Comparison of ENCODE assay signal across 23 cellular contexts in genomic region chr3:101202640-101203039, GRCh38.
"Had no signal": no experiment of that assay in that cellular context is flagged by ENCODE, and none has a peak within 500 bp of the region (broad histone marks: within the 10 kb centered on the region; RNA-seq: fewer than 3 reads in every experiment).

No MANE protein-coding gene starts in this region.

- H3K27me3 ChIP-seq: colonic mucosa, right lobe of liver, testis had no signal

- FAIRE-seq: endometrium, frontal cortex had no signal

- H3K36me3 ChIP-seq: colonic mucosa, right lobe of liver had no signal

- H3K4me3 ChIP-seq: colonic mucosa, lung, right lobe of liver, testis had no signal

- DNase-seq: activated CD4-positive, alpha-beta T cell treated with anti-CD3 and anti-CD28 coated beads for 48 hours; activated CD8-positive, alpha-beta memory T cell treated with anti-CD3 and anti-CD28 coated beads, Interleukin-2, amount 50 U/mL, for 4 hours; activated CD8-positive, alpha-beta T cell treated with anti-CD3 and anti-CD28 coated beads, Interleukin-2, amount 10 ng/mL, durations not matched to agents 7 days and 5 days; activated effector memory CD4-positive, alpha-beta T cell treated with Interleukin-2 at 50 U/mL for 16 hours; activated naive CD4-positive, alpha-beta T cell treated with anti-CD3 and anti-CD28 coated beads, Interleukin-2, amount 10 ng/mL, durations not matched to agents 7 days and 5 days; activated naive CD8-positive, alpha-beta T cell treated with anti-CD3 and anti-CD28 coated beads, Interleukin-2, amount 50 U/mL, for 24 hours; activated T-cell treated with anti-CD3 and anti-CD28 coated beads, Interleukin-2, amount 50 U/mL, for 4 hours; anterior cingulate cortex; colonic mucosa; hypothalamus; islet precursor cell; midbrain; right lobe of liver; small intestine; stimulated activated CD4-positive, alpha-beta T cell treated with anti-CD3 and anti-CD28 coated beads, Interleukin-15, amount 100 ng/mL, for 24 hours; stimulated activated CD4-positive, alpha-beta T cell treated with anti-CD3 and anti-CD28 coated beads, Interleukin-4, amount 100 ng/mL, for 4 hours; testis had no signal

- ATAC-seq: activated CD8-positive, alpha-beta T cell treated with anti-CD3 and anti-CD28 coated beads, Interleukin-2, amount 10 ng/mL, durations not matched to agents 7 days and 5 days; activated naive CD8-positive, alpha-beta T cell treated with anti-CD3 and anti-CD28 coated beads, Interleukin-2, amount 50 U/mL, for 24 hours; activated T-cell treated with anti-CD3 and anti-CD28 coated beads, Interleukin-2, amount 50 U/mL, for 4 hours; left lobe of liver; right lobe of liver; stimulated activated memory B cell treated with anti-CD40 and anti-IgM and Interleukin-4, amounts not matched to agents 10 μg/mL and 1 μg/mL and 100 μg/mL, for 72 hours; WTC11 had no signal
